Comparison of ENCODE assay signal across 9 cellular contexts in the genomic region with DNA sequence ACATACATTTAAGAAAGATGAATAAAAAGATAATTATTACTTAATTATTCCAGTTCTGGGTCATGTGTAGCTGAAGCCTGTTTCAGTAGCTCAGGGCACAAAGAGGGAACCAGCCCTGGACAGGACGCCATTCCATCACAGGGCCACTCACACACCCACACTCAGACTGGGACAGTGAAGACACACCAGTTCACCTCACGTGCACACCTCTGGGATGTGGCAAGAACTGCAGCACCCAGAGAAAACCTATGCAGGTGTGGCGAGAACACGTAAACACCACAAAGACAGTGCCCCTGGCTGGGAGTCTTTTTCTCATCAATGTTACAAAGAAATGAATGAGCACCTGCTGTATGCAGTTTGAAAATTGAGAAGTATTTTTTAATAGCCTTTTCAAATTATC. TPM values are rescaled to one million over a fixed set of nuclear protein-coding genes. Genes with fewer than 3 reads are reported as not detected.
A peak's percentile ranks its signal among the peaks of the same experiment; 100 is the strongest.
DNase-seq lines count a peak whose midpoint lies in the region; ATAC-seq and TF ChIP-seq lines count a peak whose summit lies in the region.
"Had no signal": no experiment of that assay in that cellular context is flagged by ENCODE, and none has a peak within 500 bp of the region (broad histone marks: within the 10 kb centered on the region; RNA-seq: fewer than 3 reads in every experiment).

No MANE protein-coding gene starts in this region.

- H3K27me3 ChIP-seq in MM.1S (replicated peaks; ENCODE audit: insufficient read depth, low read length), result no peaks in the 10 kb centered on the region
- no peaks in the 10 kb centered on the region for H3K27me3 ChIP-seq in right cardiac atrium (ENCODE audit: control insufficient read depth, insufficient read depth)

- H3K27ac Mint-ChIP-seq in activated naive CD8-positive, alpha-beta T cell treated with anti-CD3 and anti-CD28 coated beads, Interleukin-2, amount 10 ng/mL, durations not matched to agents 7 days and 5 days, result peak overlapping the region; percentile 45

- peak; percentile 44 for TF ChIP-seq CTCF in GM12864 (IDR thresholded peaks at IDR 0.05; ENCODE audit: low read depth, low read length, missing control alignments)
- TF ChIP-seq CTCF in MM.1S (IDR thresholded peaks at IDR 0.05; ENCODE audit: low read length), result peak; percentile 31
- TF ChIP-seq CTCF in mucosa of descending colon (IDR thresholded peaks at IDR 0.05), result no peak

- H3K27me3 Mint-ChIP-seq in activated naive CD8-positive, alpha-beta T cell treated with anti-CD3 and anti-CD28 coated beads, Interleukin-2, amount 10 ng/mL, durations not matched to agents 7 days and 5 days, result no peaks in the 10 kb centered on the region

- H3K9me2 ChIP-seq in MM.1S (replicated peaks; ENCODE audit: insufficient read depth, low read length), result no peaks in the 10 kb centered on the region

- peaks cover 49% of the 10 kb centered on the region for H3K4me1 Mint-ChIP-seq in activated naive CD8-positive, alpha-beta T cell treated with anti-CD3 and anti-CD28 coated beads, Interleukin-2, amount 10 ng/mL, durations not matched to agents 7 days and 5 days

- H3K4me2 ChIP-seq in MM.1S (ENCODE audit: low read depth, low read length), result peak overlapping the region; percentile 30

- no peak overlapping the region for H2AFZ ChIP-seq in MM.1S (ENCODE audit: low read length)

- peak overlapping the region; percentile 98 for H3K4me3 ChIP-seq in GM12864 (ENCODE audit: low read depth, low read length)
- peak overlapping the region; percentile 99; the same call in 1 of the 2 replicates for H3K4me3 ChIP-seq in MM.1S (ENCODE audit: low read length)
- H3K4me3 ChIP-seq in mucosa of descending colon, result peak overlapping the region; percentile 56
- no peak overlapping the region for H3K4me3 ChIP-seq in right cardiac atrium (ENCODE audit: low read length)

- peaks cover 29% of the 10 kb centered on the region for H3K4me1 ChIP-seq in MM.1S (ENCODE audit: low read length)
- peaks cover 31% of the 10 kb centered on the region for H3K4me1 ChIP-seq in mucosa of descending colon (ENCODE audit: low read depth)
- peaks cover 5% of the 10 kb centered on the region for H3K4me1 ChIP-seq in right cardiac atrium (ENCODE audit: control insufficient read depth, insufficient read depth, low read length)

- WGBS in right cardiac atrium, result 71% methylated on average over 4 of the region's 4 CpGs

- H3K36me3 ChIP-seq in MM.1S (replicated peaks; ENCODE audit: insufficient read depth, low read length) (no peaks in the 10 kb centered on the region), mucosa of descending colon (ENCODE audit: low read depth) (no peaks in the 10 kb centered on the region)

- H3K27ac ChIP-seq in MM.1S (ENCODE audit: low read length), result peak overlapping the region; percentile 99; the same call in 1 of the 2 replicates
- H3K27ac ChIP-seq in right cardiac atrium (ENCODE audit: low read length), result no peak overlapping the region

- H3K9me3 Mint-ChIP-seq in activated naive CD8-positive, alpha-beta T cell treated with anti-CD3 and anti-CD28 coated beads, Interleukin-2, amount 10 ng/mL, durations not matched to agents 7 days and 5 days, result no peaks in the 10 kb centered on the region

- peaks cover 29% of the 10 kb centered on the region for H3K36me3 Mint-ChIP-seq in activated naive CD8-positive, alpha-beta T cell treated with anti-CD3 and anti-CD28 coated beads, Interleukin-2, amount 10 ng/mL, durations not matched to agents 7 days and 5 days

- peak overlapping the region; percentile 95 for H3K4me3 Mint-ChIP-seq in activated naive CD8-positive, alpha-beta T cell treated with anti-CD3 and anti-CD28 coated beads, Interleukin-2, amount 10 ng/mL, durations not matched to agents 7 days and 5 days

- no peaks in the 10 kb centered on the region for H3K9me3 ChIP-seq in MM.1S (replicated peaks; ENCODE audit: insufficient read depth, low read length)
- no peaks in the 10 kb centered on the region for H3K9me3 ChIP-seq in mucosa of descending colon
- no peaks in the 10 kb centered on the region for H3K9me3 ChIP-seq in right cardiac atrium (ENCODE audit: control insufficient read depth, low read length)

- POLR2A ChIA-PET in activated naive CD8-positive, alpha-beta T cell treated with anti-CD3 and anti-CD28 coated beads, Interleukin-2, amount 10 ng/mL, durations not matched to agents 7 days and 5 days (lab: Charles Lee), result interaction anchor here (2.8 to 2.9 kb wide), 2 partner anchors 63 to 120 kb away, joined by 12 to 17 read pairs; partner anchors contain the start of genes GTPBP4 and LARP4B

- H3F3A ChIP-seq in MM.1S (ENCODE audit: insufficient read depth, low read length), result peaks cover 23% of the 10 kb centered on the region

- peaks cover 74% of the 10 kb centered on the region for H3K79me2 ChIP-seq in MM.1S (ENCODE audit: low read length)

- H3K9ac ChIP-seq in MM.1S (ENCODE audit: low read length), result no peak overlapping the region

- no peaks in the 10 kb centered on the region for H4K20me1 ChIP-seq in MM.1S (ENCODE audit: insufficient read depth, low read length)

- intact Hi-C loops in mucosa of descending colon (cut with DNase I, micrococcal nuclease) (no loop called here), right cardiac atrium (cut with DNase I) (no loop called here)

- DNase-seq in GM12864 (ENCODE audit: low read depth), result no peak
- DNase-seq in MM.1S, result peak; percentile 80
- no peak for DNase-seq in activated naive CD8-positive, alpha-beta T cell treated with anti-CD3 and anti-CD28 coated beads, Interleukin-2, amount 10 ng/mL, durations not matched to agents 7 days and 5 days
- peak; percentile 59 to 68 (median 60) for DNase-seq in mucosa of descending colon
- no peak for DNase-seq in iPS-NIHi11 (ENCODE audit: low spot score)
- no peak for DNase-seq in NCI-H226
- DNase-seq in right cardiac atrium, result no peak

- no peak for ATAC-seq in activated naive CD8-positive, alpha-beta T cell treated with anti-CD3 and anti-CD28 coated beads, Interleukin-2, amount 10 ng/mL, durations not matched to agents 7 days and 5 days (ENCODE audit: low read depth)
- ATAC-seq in mucosa of descending colon, result peak; percentile 20
- ATAC-seq in GM21447 (IDR thresholded peaks at IDR 0.05; ENCODE audit: unreplicated experiment), result no peak
- ATAC-seq in right cardiac atrium, result no peak

RNA-seq across cellular contexts. Expression of gene IDI1, which starts 1.6 kb away (rescaled TPM):
- 10 to 100 TPM; 53.8 to 57.6 TPM for total RNA-seq in activated naive CD8-positive, alpha-beta T cell treated with anti-CD3 and anti-CD28 coated beads, Interleukin-2, amount 10 ng/mL, durations not matched to agents 7 days and 5 days
- total RNA-seq in mucosa of descending colon (10 to 100 TPM; 37.7 to 71.2 (median 65.8) TPM), right cardiac atrium (10 to 100 TPM; 14.6 to 30.3 (median 20.0) TPM)
- polyA plus RNA-seq in right cardiac atrium, result 26.7 TPM

RNA-seq across cellular contexts. Expression of gene WDR37, which starts 5.6 kb away (rescaled TPM):
- 10 to 100 TPM; 30.4 to 34.4 TPM for total RNA-seq in activated naive CD8-positive, alpha-beta T cell treated with anti-CD3 and anti-CD28 coated beads, Interleukin-2, amount 10 ng/mL, durations not matched to agents 7 days and 5 days
- 10 to 100 TPM; 18.3 to 24.1 (median 20.8) TPM for total RNA-seq in mucosa of descending colon
- 10 to 100 TPM; 29.0 to 35.6 (median 32.5) TPM for total RNA-seq in right cardiac atrium
- polyA plus RNA-seq in right cardiac atrium, result 9.7 TPM

RNA-seq across cellular contexts. Expression of gene IDI2, which starts 24.9 kb away (rescaled TPM):
- total RNA-seq in activated naive CD8-positive, alpha-beta T cell treated with anti-CD3 and anti-CD28 coated beads, Interleukin-2, amount 10 ng/mL, durations not matched to agents 7 days and 5 days, result not detected
- total RNA-seq in mucosa of descending colon (not detected), right cardiac atrium (under 1 TPM in 2 of 4 donors, not detected in 2; 0.23 to 0.29 TPM)
- 0.23 TPM for polyA plus RNA-seq in right cardiac atrium
- total RNA-seq: activated CD8-positive, alpha-beta memory T cell treated with anti-CD3 and anti-CD28 coated beads for 36 hours had no signal

Comparison
In these comparisons a context has a peak if more than half of its experiments do, and no peak if none do; other contexts are left out.
1. DNase-seq: peak in MM.1S (single experiment) and mucosa of descending colon (3 of 3); none in GM12864 (single experiment), activated naive CD8-positive, alpha-beta T cell treated with anti-CD3 and anti-CD28 coated beads, Interleukin-2, amount 10 ng/mL, durations not matched to agents 7 days and 5 days (single experiment), iPS-NIHi11 (single experiment), NCI-H226 (single experiment) and right cardiac atrium (0 of 3).